1 cellular context compared by ENCODE assay signal in genomic region chr20:31720486-31721407, GRCh38.
TF ChIP-seq lines count a peak whose summit lies in the region.

No MANE protein-coding gene starts in this region.

TF ChIP-seq in GM23338, 12 proteins besides CTCF, POLR2A, EP300 and RAD21 (continued from another document):
- TF ChIP-seq ZNF331 (CRISPR knock-in tag; IDR thresholded peaks at IDR 0.05; ENCODE audit: low read depth) (no peak), CREB1 (CRISPR knock-in tag; IDR thresholded peaks at IDR 0.05; ENCODE audit: low read depth) (no peak), ZNF114 (CRISPR knock-in tag; IDR thresholded peaks at IDR 0.05) (no peak), NANOG (IDR thresholded peaks at IDR 0.05; ENCODE audit: borderline replicate concordance) (no peak), EZH2phosphoT487 (IDR thresholded peaks at IDR 0.05; ENCODE audit: unreplicated experiment) (no peak), POLR2AphosphoS5 (IDR thresholded peaks at IDR 0.05; ENCODE audit: low read depth) (no peak), STAT1 (IDR thresholded peaks at IDR 0.05; ENCODE audit: unreplicated experiment) (no peak)
TF ChIP-seq in GM23338: peak in this region for 0.
